In the genomic region with DNA sequence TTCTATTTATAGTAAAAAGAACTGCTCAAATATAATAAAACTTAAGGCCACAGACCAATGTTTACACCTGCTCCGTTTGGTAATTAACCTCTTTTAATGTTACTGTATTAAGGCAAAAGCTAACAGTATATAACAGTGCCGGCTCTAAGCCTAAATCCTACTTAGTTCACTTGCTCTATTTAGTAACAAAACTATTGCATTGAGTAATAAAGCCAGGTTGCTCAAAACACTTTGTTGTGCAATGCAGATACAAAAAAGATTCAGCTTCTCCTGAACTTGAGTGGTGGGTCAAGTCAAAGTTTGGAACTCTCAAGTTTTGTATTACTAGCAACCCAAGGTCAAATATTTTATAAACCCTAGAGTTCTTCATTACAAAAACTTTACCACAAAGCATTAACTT, we compare ENCODE assay signal across 37 cellular contexts.
DNase-seq lines count a peak whose midpoint lies in the region.
"Had no signal": no experiment of that assay in that cellular context is flagged by ENCODE, and none has a peak within 500 bp of the region (broad histone marks: within the 10 kb centered on the region; RNA-seq: fewer than 3 reads in every experiment).

No MANE protein-coding gene starts in this region.

- intact Hi-C loops in head of caudate nucleus (cut with DNase I): no loop called here

- H3K4me3 ChIP-seq in skeletal muscle cell (ENCODE audit: low read depth, low read length): no peak overlapping the region
- H3K4me3 ChIP-seq: ascending aorta; BLaER1 treated with 17β-estradiol and CSF1 and Interleukin-3, amounts not matched to agents 10 nM and 100 nM; esophagus muscularis mucosa; gastroesophageal sphincter; K562; mucosa of descending colon; psoas muscle; sigmoid colon; transverse colon had no signal

- peak; percentile 24 for DNase-seq in HCEC 1CT
- peak; percentile 27 for DNase-seq in SKM-1 treated with dmso at 0.1 percent for 144 hours (lab: John Stamatoyannopoulos, UW; ENCODE audit: unreplicated experiment)
- peak; percentile 28 for DNase-seq in fibroblast of peridontal ligament (ENCODE audit: extremely low read depth)
- DNase-seq in skeletal muscle cell (ENCODE audit: low read depth): peak; percentile 11
- no peak for DNase-seq in head of caudate nucleus
- no peak for DNase-seq in DMS53 treated with DMSO at 0.1 percent for 48 hours (lab: John Stamatoyannopoulos, UW; ENCODE audit: unreplicated experiment)
- DNase-seq in NCI-H446 treated with DMSO at 0.1 percent for 48 hours (lab: John Stamatoyannopoulos, UW): no peak
- DNase-seq in UCSD-AML1 (lab: John Stamatoyannopoulos, UW; ENCODE audit: unreplicated experiment): no peak
- DNase-seq: activated CD4-positive, alpha-beta T cell treated with anti-CD3 and anti-CD28 coated beads for 48 hours; activated effector memory CD4-positive, alpha-beta T cell treated with Interleukin-2 at 50 U/mL for 16 hours; cortex of kidney; DMS153; effector memory CD4-positive, alpha-beta T cell; GOT3; HFFc6; hippocampal formation; mucosa of descending colon; natural killer cell; NCI-H1417 treated with DMSO at 0.1 percent for 48 hours; NCI-H2081 treated with DMSO at 0.1 percent for 48 hours; NCI-H345; NCI-H774; occipital lobe; psoas muscle; SIG-M5; sigmoid colon; stimulated activated CD4-positive, alpha-beta T cell treated with anti-CD3 and anti-CD28 coated beads, Interleukin-15, amount 100 ng/mL, for 24 hours; stimulated activated CD4-positive, alpha-beta T cell treated with anti-CD3 and anti-CD28 coated beads, Interleukin-4, amount 100 ng/mL, for 4 hours; SW 1271; T-helper 9 cell; transverse colon; WERI-Rb-1 had no signal

Comparison
In these comparisons a context has a peak if more than half of its experiments do, and no peak if none do; other contexts are left out.
1. DNase-seq: peak in HCEC 1CT (single experiment), SKM-1 treated with dmso at 0.1 percent for 144 hours (single experiment), fibroblast of peridontal ligament (single experiment) and skeletal muscle cell (single experiment); none in head of caudate nucleus (0 of 42), DMS53 treated with DMSO at 0.1 percent for 48 hours (single experiment), NCI-H446 treated with DMSO at 0.1 percent for 48 hours (single experiment) and UCSD-AML1 (single experiment).